Comparison of ENCODE assay signal across 14 cellular contexts in the genomic region with DNA sequence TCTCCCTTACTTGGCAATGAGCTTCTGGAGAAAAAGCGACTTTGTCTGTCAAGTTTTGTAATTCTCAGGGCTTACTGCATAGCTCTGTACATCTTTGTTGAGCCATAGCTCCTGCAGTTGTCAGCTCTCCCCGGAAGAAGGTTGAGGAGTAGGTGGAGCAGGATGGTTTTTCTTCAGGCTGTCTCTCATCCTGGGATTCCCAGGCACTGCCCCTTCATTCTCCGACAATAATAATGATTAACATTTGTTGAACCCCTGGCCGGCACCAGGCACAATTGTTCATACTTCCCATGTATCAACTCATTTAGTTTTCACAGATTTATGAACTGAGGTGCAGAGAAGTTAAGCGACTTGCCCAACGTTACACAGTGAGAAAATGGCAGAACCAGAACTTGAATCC. TPM values are rescaled to one million over a fixed set of nuclear protein-coding genes. Genes with fewer than 3 reads are reported as not detected.
DNase-seq lines count a peak whose midpoint lies in the region; ATAC-seq and TF ChIP-seq lines count a peak whose summit lies in the region.
"Had no signal": no experiment of that assay in that cellular context is flagged by ENCODE, and none has a peak within 500 bp of the region (broad histone marks: within the 10 kb centered on the region; RNA-seq: fewer than 3 reads in every experiment).

No MANE protein-coding gene starts in this region.

- H3K4me1 Mint-ChIP-seq in activated naive CD4-positive, alpha-beta T cell treated with anti-CD3 and anti-CD28 coated beads, Interleukin-2, amount 10 ng/mL, durations not matched to agents 7 days and 5 days: peaks cover 26% of the 10 kb centered on the region
- H3K4me1 Mint-ChIP-seq in dendritic cell treated with granulocyte-macrophage colony-stimulating factor and Interleukin-4, amounts not matched to agents 40 ng/mL and 50 ng/mL, for 4 days (ENCODE audit: low read depth): peaks cover 88% of the 10 kb centered on the region
- H3K4me1 Mint-ChIP-seq in natural killer cell: peaks cover 35 to 54% of the 10 kb centered on the region in 2 donors

- H3K9me3 ChIP-seq in tibial nerve: no peaks in the 10 kb centered on the region
- H3K9me3 ChIP-seq: A549, SJCRH30 had no signal

- no peak for TF ChIP-seq POLR2A in tibial nerve (IDR thresholded peaks at IDR 0.05)

- no peak overlapping the region for H3K4me3 ChIP-seq in tibial nerve
- H3K4me3 ChIP-seq: A549, SJCRH30 had no signal

- peaks cover 33% of the 10 kb centered on the region for H3K27me3 Mint-ChIP-seq in activated naive CD4-positive, alpha-beta T cell treated with anti-CD3 and anti-CD28 coated beads, Interleukin-2, amount 10 ng/mL, durations not matched to agents 7 days and 5 days
- H3K27me3 Mint-ChIP-seq in dendritic cell treated with granulocyte-macrophage colony-stimulating factor and Interleukin-4, amounts not matched to agents 40 ng/mL and 50 ng/mL, for 4 days: no peaks in the 10 kb centered on the region
- no peaks in the 10 kb centered on the region for H3K27me3 Mint-ChIP-seq in natural killer cell (ENCODE audit: low read depth in 2 of 2)

- TF ChIP-seq CTCF in natural killer cell (IDR thresholded peaks at IDR 0.05) (no peak), tibial nerve (IDR thresholded peaks at IDR 0.05) (no peak)

- peaks cover 0 to 68% (median 40%) of the 10 kb centered on the region in 4 donors for H3K4me1 ChIP-seq in tibial nerve

- H3K27ac ChIP-seq in tibial nerve: peak overlapping the region in 3 of 4 donors; percentile 38 to 82 (median 55)
- H3K27ac ChIP-seq: A549, SJCRH30 had no signal

- no peaks in the 10 kb centered on the region for H3K36me3 ChIP-seq in tibial nerve
- H3K36me3 ChIP-seq: SJCRH30 had no signal

- H3K9me3 Mint-ChIP-seq in activated naive CD4-positive, alpha-beta T cell treated with anti-CD3 and anti-CD28 coated beads, Interleukin-2, amount 10 ng/mL, durations not matched to agents 7 days and 5 days: no peaks in the 10 kb centered on the region
- H3K9me3 Mint-ChIP-seq in dendritic cell treated with granulocyte-macrophage colony-stimulating factor and Interleukin-4, amounts not matched to agents 40 ng/mL and 50 ng/mL, for 4 days: no peaks in the 10 kb centered on the region
- H3K9me3 Mint-ChIP-seq in natural killer cell: no peaks in the 10 kb centered on the region
- H3K9me3 Mint-ChIP-seq: CD4-positive, alpha-beta T cell; H9; stimulated activated effector memory CD8-positive, alpha-beta T cell treated with anti-CD3 and anti-CD28 coated beads, Interleukin-12 subunit alpha, Interleukin-12 subunit beta, amount 100 ng/mL, for 72 hours had no signal

- no peak for TF ChIP-seq EP300 in tibial nerve (IDR thresholded peaks at IDR 0.05)

- CTCF ChIA-PET in activated naive CD4-positive, alpha-beta T cell treated with anti-CD3 and anti-CD28 coated beads, Interleukin-2, amount 10 ng/mL, durations not matched to agents 7 days and 5 days (lab: Charles Lee): interaction anchor here (0.8 to 6.7 kb wide), 15 partner anchors 10 to 288 kb away, joined by 3 to 82 read pairs (median 5); a partner anchor contains a TSS

- 87 to 93% methylated on average over 6 of the region's 6 CpGs for WGBS in tibial nerve, 2 donors

- ATAC-seq in natural killer cell (no peak), GM21619 (IDR thresholded peaks at IDR 0.05; ENCODE audit: unreplicated experiment) (no peak)

- peak overlapping the region; percentile 43 for H3K27ac Mint-ChIP-seq in activated naive CD4-positive, alpha-beta T cell treated with anti-CD3 and anti-CD28 coated beads, Interleukin-2, amount 10 ng/mL, durations not matched to agents 7 days and 5 days
- H3K27ac Mint-ChIP-seq in dendritic cell treated with granulocyte-macrophage colony-stimulating factor and Interleukin-4, amounts not matched to agents 40 ng/mL and 50 ng/mL, for 4 days: peak overlapping the region; percentile 99
- H3K27ac Mint-ChIP-seq in natural killer cell: peak overlapping the region; percentile 89 to 96
- H3K27ac Mint-ChIP-seq: CD4-positive, alpha-beta T cell had no signal

- no peaks in the 10 kb centered on the region for H3K27me3 ChIP-seq in tibial nerve
- H3K27me3 ChIP-seq: SJCRH30 had no signal

- intact Hi-C loops in dendritic cell treated with granulocyte-macrophage colony-stimulating factor and Interleukin-4, amounts not matched to agents 40 ng/mL and 50 ng/mL, for 4 days (cut with micrococcal nuclease): no loop called here
- intact Hi-C loops in natural killer cell (cut with micrococcal nuclease): no loop called here

- no peak overlapping the region for H3K4me3 Mint-ChIP-seq in activated naive CD4-positive, alpha-beta T cell treated with anti-CD3 and anti-CD28 coated beads, Interleukin-2, amount 10 ng/mL, durations not matched to agents 7 days and 5 days
- H3K4me3 Mint-ChIP-seq in dendritic cell treated with granulocyte-macrophage colony-stimulating factor and Interleukin-4, amounts not matched to agents 40 ng/mL and 50 ng/mL, for 4 days: no peak overlapping the region
- peak overlapping the region; percentile 76 for H3K4me3 Mint-ChIP-seq in natural killer cell
- H3K4me3 Mint-ChIP-seq: CD4-positive, alpha-beta T cell; H9; stimulated activated effector memory CD8-positive, alpha-beta T cell treated with anti-CD3 and anti-CD28 coated beads, Interleukin-12 subunit alpha, Interleukin-12 subunit beta, amount 100 ng/mL, for 72 hours had no signal

- no peaks in the 10 kb centered on the region for H3K36me3 Mint-ChIP-seq in activated naive CD4-positive, alpha-beta T cell treated with anti-CD3 and anti-CD28 coated beads, Interleukin-2, amount 10 ng/mL, durations not matched to agents 7 days and 5 days
- no peaks in the 10 kb centered on the region for H3K36me3 Mint-ChIP-seq in dendritic cell treated with granulocyte-macrophage colony-stimulating factor and Interleukin-4, amounts not matched to agents 40 ng/mL and 50 ng/mL, for 4 days (ENCODE audit: low read depth)
- no peaks in the 10 kb centered on the region for H3K36me3 Mint-ChIP-seq in natural killer cell
- H3K36me3 Mint-ChIP-seq: stimulated activated effector memory CD8-positive, alpha-beta T cell treated with anti-CD3 and anti-CD28 coated beads, Interleukin-12 subunit alpha, Interleukin-12 subunit beta, amount 100 ng/mL, for 72 hours had no signal

- no peak for DNase-seq in activated naive CD4-positive, alpha-beta T cell treated with anti-CD3 and anti-CD28 coated beads, Interleukin-2, amount 10 ng/mL, durations not matched to agents 7 days and 5 days
- no peak for DNase-seq in activated naive CD4-positive, alpha-beta T cell treated with anti-CD3 and anti-CD28 coated beads, Interleukin-2, amount 50 U/mL, for 16 hours
- DNase-seq in natural killer cell (no peak), tibial nerve (ENCODE audit: low spot score in 2 of 2) (no peak), H4 (ENCODE audit: low spot score) (no peak), islet precursor cell (no peak)
- DNase-seq: activated CD4-positive, alpha-beta T cell treated with anti-CD3 and anti-CD28 coated beads for 4 hours; CD4-positive, alpha-beta T cell had no signal

RNA-seq across cellular contexts. Expression of a gene that starts 23.5 kb away (rescaled TPM):
- 100 to 1,000 TPM in 1 of 3 donors, 10 to 100 TPM in 2; 50.8 to 222 (median 64.7) TPM for total RNA-seq in natural killer cell
- 1,000 to 10,000 TPM; 1,356 to 1,875 (median 1,699) TPM for total RNA-seq in tibial nerve
- total RNA-seq in H4 (2014; rRNA removed; shearing (Covaris generic)): 11.7 and 12.6 TPM in 2 replicates

Comparison
In these comparisons a context has a peak if more than half of its experiments do, and no peak if none do; other contexts are left out.
1. H3K27ac Mint-ChIP-seq: peak in every context shown above with its lines; median percentile 99 in dendritic cell treated with granulocyte-macrophage colony-stimulating factor and Interleukin-4, amounts not matched to agents 40 ng/mL and 50 ng/mL, for 4 days; 92 in natural killer cell; 43 in activated naive CD4-positive, alpha-beta T cell treated with anti-CD3 and anti-CD28 coated beads, Interleukin-2, amount 10 ng/mL, durations not matched to agents 7 days and 5 days.
2. RNA of a gene that starts 23.5 kb away (total RNA-seq): 1,356 to 1,875 TPM in tibial nerve; 50.8 to 222 TPM in natural killer cell and 11.7 to 12.6 TPM in H4; every median in the first group is over 4 times any median in the second.